17 cellular contexts compared by ENCODE assay signal in the genomic region with DNA sequence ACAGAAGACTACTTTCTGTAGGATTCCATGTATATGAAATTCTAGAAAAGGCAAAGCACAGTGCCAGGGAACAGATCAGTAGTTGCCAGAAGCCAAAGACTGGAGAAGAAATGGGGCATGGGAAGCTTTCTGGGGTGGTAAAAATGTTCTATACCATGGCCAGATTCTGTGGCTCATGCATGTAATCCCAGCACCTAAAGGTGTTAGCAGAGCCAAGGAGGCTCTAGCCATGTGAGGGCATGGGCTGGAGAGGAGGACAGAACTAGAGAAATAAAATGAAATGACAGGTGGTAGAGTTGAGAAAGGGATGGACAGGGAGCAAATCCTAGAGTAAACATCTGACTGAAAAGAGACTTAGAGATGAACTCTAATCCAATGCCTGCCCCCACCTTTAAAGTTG. TPM values are rescaled to one million over a fixed set of nuclear protein-coding genes. Genes with fewer than 3 reads are reported as not detected.
DNase-seq lines count a peak whose midpoint lies in the region; ATAC-seq and TF ChIP-seq lines count a peak whose summit lies in the region.
"Had no signal": no experiment of that assay in that cellular context is flagged by ENCODE, and none has a peak within 500 bp of the region (broad histone marks: within the 10 kb centered on the region; RNA-seq: fewer than 3 reads in every experiment).

No MANE protein-coding gene starts in this region.

- no peaks in the 10 kb centered on the region for H3K4me1 Mint-ChIP-seq in activated CD4-positive, alpha-beta T cell treated with anti-CD3 and anti-CD28 coated beads for 36 hours

- H3K27ac ChIP-seq in HCT116 (ENCODE audit: low read depth, low read length), result no peak overlapping the region
- H3K27ac ChIP-seq in SJSA1, result no peak overlapping the region
- H3K27ac ChIP-seq in esophagus squamous epithelium, result no peak overlapping the region
- H3K27ac ChIP-seq in trophoblast cell (ENCODE audit: low read depth, low read length), result no peak overlapping the region
- H3K27ac ChIP-seq: left ventricle myocardium inferior, ovary had no signal

- TF ChIP-seq CTCF in HCT116 (IDR thresholded peaks at IDR 0.05 in 2 of 3, conservative IDR thresholded peaks at IDR 0.05 in 1 of 3; ENCODE audit: borderline replicate concordance in 1 of 3, insufficient read depth in 1 of 3, low read depth in 2 of 3, low read length in 2 of 3) (no peak), esophagus squamous epithelium (IDR thresholded peaks at IDR 0.05) (no peak)

- H4K20me1 ChIP-seq in HCT116 (ENCODE audit: insufficient read depth), result no peaks in the 10 kb centered on the region

- H4K8ac ChIP-seq in trophoblast cell (ENCODE audit: low read depth, low read length), result no peak overlapping the region

- no peak for ATAC-seq in activated CD4-positive, alpha-beta T cell treated with anti-CD3 and anti-CD28 coated beads for 36 hours
- ATAC-seq in HCT116, result no peak
- ATAC-seq in GM21825 (IDR thresholded peaks at IDR 0.05; ENCODE audit: unreplicated experiment), result no peak

- peak overlapping the region; percentile 78 for H3K4me2 ChIP-seq in HCT116 (ENCODE audit: low read length)
- no peak overlapping the region for H3K4me2 ChIP-seq in trophoblast cell (ENCODE audit: low read length)

- H3K14ac ChIP-seq in trophoblast cell (ENCODE audit: low read length), result no peak overlapping the region

- peaks cover 16% of the 10 kb centered on the region for H3K27me3 Mint-ChIP-seq in activated CD4-positive, alpha-beta T cell treated with anti-CD3 and anti-CD28 coated beads for 36 hours

- H3K9ac ChIP-seq in HCT116 (ENCODE audit: low read length), result peak overlapping the region; percentile 59
- H3K9ac ChIP-seq in trophoblast cell (ENCODE audit: low read length), result no peak overlapping the region

- H3K79me2 ChIP-seq in HCT116 (ENCODE audit: insufficient read depth, low read length) (peaks cover 28% of the 10 kb centered on the region; the same call in 1 of the 2 replicates), trophoblast cell (ENCODE audit: control insufficient read depth, insufficient read depth, low read length, poor library complexity) (no peaks in the 10 kb centered on the region)

- no peaks in the 10 kb centered on the region for H3K36me3 Mint-ChIP-seq in activated CD4-positive, alpha-beta T cell treated with anti-CD3 and anti-CD28 coated beads for 36 hours (ENCODE audit: low read depth)
- H3K36me3 Mint-ChIP-seq: IgD-negative memory B cell, type B pancreatic cell had no signal

- TSS peak; percentile 76 for BruUV-seq in HCT116 (replicated peaks; lab: Mats Ljungman, UMichigan)

- intact Hi-C loops in activated CD4-positive, alpha-beta T cell treated with anti-CD3 and anti-CD28 coated beads for 36 hours (cut with DNase I, micrococcal nuclease), result loop anchor here (2.0 to 10.0 kb wide), 3 partner anchors 76 to 190 kb away; no protein-coding TSS in a partner anchor
- intact Hi-C loops in HCT116 (cut with micrococcal nuclease), result loop anchor here (2.0 to 10.0 kb wide), 3 partner anchors 74 to 1928 kb away; no protein-coding TSS in a partner anchor
- intact Hi-C loops in esophagus squamous epithelium (cut with DNase I), result no loop called here

- peak overlapping the region; percentile 82 for H2AFZ ChIP-seq in HCT116 (ENCODE audit: low read depth, low read length, poor library complexity, severe bottlenecking)
- no peak overlapping the region for H2AFZ ChIP-seq in trophoblast cell (ENCODE audit: insufficient read depth, low read length, poor library complexity)

- H3K79me1 ChIP-seq in trophoblast cell (ENCODE audit: low read length), result no peaks in the 10 kb centered on the region

- H3K4me1 ChIP-seq in HCT116 (ENCODE audit: control insufficient read depth in 1 of 2, insufficient read depth in 2 of 2, low read length in 2 of 2), result peaks cover 0 to 20% of the 10 kb centered on the region in 2 experiments; a peak in 2 of 4 replicates
- H3K4me1 ChIP-seq in SJSA1 (replicated peaks), result no peaks in the 10 kb centered on the region
- H3K4me1 ChIP-seq in esophagus squamous epithelium, result peaks cover 0 to 5% (median 0%) of the 10 kb centered on the region in 3 donors
- H3K4me1 ChIP-seq in trophoblast cell (ENCODE audit: control insufficient read depth in 1 of 2, insufficient read depth in 2 of 2, low read length in 2 of 2), result no peaks in the 10 kb centered on the region
- H3K4me1 ChIP-seq: left ventricle myocardium inferior had no signal

- H3K9me3 Mint-ChIP-seq in activated CD4-positive, alpha-beta T cell treated with anti-CD3 and anti-CD28 coated beads for 36 hours (ENCODE audit: low read depth), result no peaks in the 10 kb centered on the region
- H3K9me3 Mint-ChIP-seq: type B pancreatic cell had no signal

- H3K4ac ChIP-seq in trophoblast cell (ENCODE audit: low read depth, low read length), result no peak overlapping the region

- H3K36me3 ChIP-seq in HCT116 (ENCODE audit: control insufficient read depth in 1 of 2, insufficient read depth in 2 of 2, low read length in 2 of 2) (no peaks in the 10 kb centered on the region), SJSA1 (no peaks in the 10 kb centered on the region), esophagus squamous epithelium (no peaks in the 10 kb centered on the region), trophoblast cell (ENCODE audit: control insufficient read depth in 1 of 2, insufficient read depth in 2 of 2, low read length in 2 of 2) (no peaks in the 10 kb centered on the region)
- H3K36me3 ChIP-seq: left ventricle myocardium inferior, ovary had no signal

- RAD21 ChIA-PET in HCT116 (lab: Charles Lee; ENCODE audit: low non-redundant PET in 1 of 2, low total read pairs in 2 of 2, uncharacterized antibody in 2 of 2, unreplicated experiment in 2 of 2), result no interaction called here

- no peak for TF ChIP-seq RAD21 in HCT116 (IDR thresholded peaks at IDR 0.05; ENCODE audit: low read depth)

- H4K91ac ChIP-seq in trophoblast cell (ENCODE audit: low read depth, low read length), result no peak overlapping the region

- H2AK5ac ChIP-seq in trophoblast cell (ENCODE audit: low read length), result no peak overlapping the region

- H2BK12ac ChIP-seq in trophoblast cell (ENCODE audit: low read length), result no peak overlapping the region

- no peaks in the 10 kb centered on the region for H3K9me2 ChIP-seq in HCT116 (ENCODE audit: insufficient read depth)

- H2BK5ac ChIP-seq in trophoblast cell (ENCODE audit: low read depth, low read length, poor library complexity), result no peak overlapping the region

- POLR2A ChIA-PET in activated CD4-positive, alpha-beta T cell treated with anti-CD3 and anti-CD28 coated beads for 36 hours (lab: Charles Lee), result no interaction called here
- POLR2A ChIA-PET in HCT116 (lab: Charles Lee), result no interaction called here

- no peak overlapping the region for H4K12ac ChIP-seq in trophoblast cell (ENCODE audit: low read depth, low read length)

- TF ChIP-seq POLR2A in HCT116 (IDR thresholded peaks at IDR 0.05; ENCODE audit: borderline replicate concordance, extremely low read depth, insufficient read depth, insufficient read length) (no peak), esophagus squamous epithelium (IDR thresholded peaks at IDR 0.05) (no peak)

- no peak overlapping the region for H3K27ac Mint-ChIP-seq in activated CD4-positive, alpha-beta T cell treated with anti-CD3 and anti-CD28 coated beads for 36 hours
- H3K27ac Mint-ChIP-seq: IgD-negative memory B cell, type B pancreatic cell had no signal

- CTCF ChIA-PET in activated CD4-positive, alpha-beta T cell treated with anti-CD3 and anti-CD28 coated beads for 36 hours (lab: Charles Lee), result interaction anchor here (1.4 to 2.0 kb wide), 6 partner anchors 10 to 73 kb away, joined by 3 to 8 read pairs (median 7); no protein-coding TSS in a partner anchor
- CTCF ChIA-PET in HCT116 (lab: Charles Lee), result interaction anchor here (1.4 to 2.9 kb wide), 4 partner anchors 9 to 187 kb away, joined by 7 to 33 read pairs (median 12); no protein-coding TSS in a partner anchor

- peak overlapping the region; percentile 11 for H3K4me3 Mint-ChIP-seq in activated CD4-positive, alpha-beta T cell treated with anti-CD3 and anti-CD28 coated beads for 36 hours
- H3K4me3 Mint-ChIP-seq: type B pancreatic cell had no signal

- H3K4me3 ChIP-seq in HCT116 (replicated peaks in 1 of 2; ENCODE audit: low read depth in 1 of 2, low read length in 2 of 2) (peak overlapping the region; percentile 49 to 64), SJSA1 (peak overlapping the region; percentile 18), esophagus squamous epithelium (no peak overlapping the region), trophoblast cell (ENCODE audit: low read depth, low read length) (no peak overlapping the region)
- H3K4me3 ChIP-seq: left ventricle myocardium inferior, ovary had no signal

- H3K9me3 ChIP-seq in HCT116 (ENCODE audit: control insufficient read depth in 1 of 2, insufficient read depth in 1 of 2, low read depth in 1 of 2, low read length in 2 of 2) (no peaks in the 10 kb centered on the region), SJSA1 (replicated peaks) (no peaks in the 10 kb centered on the region), esophagus squamous epithelium (no peaks in the 10 kb centered on the region), trophoblast cell (ENCODE audit: insufficient read depth, low read depth, low read length) (no peaks in the 10 kb centered on the region)
- H3K9me3 ChIP-seq: ovary had no signal

- H3K18ac ChIP-seq in trophoblast cell (ENCODE audit: low read length), result no peak overlapping the region

- DNase-seq in activated CD4-positive, alpha-beta T cell treated with anti-CD3 and anti-CD28 coated beads for 36 hours, result no peak
- no peak for DNase-seq in activated CD4-positive, alpha-beta T cell treated with anti-CD3 and anti-CD28 coated beads for 48 hours
- DNase-seq in HCT116 (ENCODE audit: low read depth, low spot score) (no peak), SJSA1 (ENCODE audit: low read depth in 1 of 2, low spot score in 2 of 2) (no peak), islet precursor cell (peak; percentile 6), esophagus squamous epithelium (lab: John Stamatoyannopoulos, UW) (no peak), trophoblast cell (no peak)
- DNase-seq: central memory CD4-positive, alpha-beta T cell; effector memory CD4-positive, alpha-beta T cell; GDM1; left ventricle myocardium inferior; NCI-H1105 treated with DMSO at 0.1 percent for 48 hours; ovary; stimulated activated CD4-positive, alpha-beta T cell treated with anti-CD3 and anti-CD28 coated beads, Interleukin-4, amount 100 ng/mL, for 4 hours had no signal

- no peak overlapping the region for H2BK120ac ChIP-seq in trophoblast cell (ENCODE audit: insufficient read depth, low read length, poor library complexity)

- H3K23ac ChIP-seq in trophoblast cell (ENCODE audit: low read length), result no peak overlapping the region

- H3K27me3 ChIP-seq in HCT116 (ENCODE audit: insufficient read depth, low read length), result no peaks in the 10 kb centered on the region
- peaks cover 6% of the 10 kb centered on the region; the same call in 1 of the 2 replicates for H3K27me3 ChIP-seq in SJSA1 (replicated peaks)
- H3K27me3 ChIP-seq in esophagus squamous epithelium, result peaks cover 0 to 67% (median 0%) of the 10 kb centered on the region in 4 donors
- no peaks in the 10 kb centered on the region for H3K27me3 ChIP-seq in trophoblast cell (ENCODE audit: insufficient read depth, low read length)
- H3K27me3 ChIP-seq: ovary had no signal

RNA-seq across cellular contexts. Expression of a gene that starts 26.9 kb away (rescaled TPM):
- 10 to 100 TPM; 36.8 to 37.6 TPM for total RNA-seq in activated CD4-positive, alpha-beta T cell treated with anti-CD3 and anti-CD28 coated beads for 36 hours
- total RNA-seq in HCT116 (2021; ENCODE audit: unreplicated experiment), result 36.7 TPM
- 13.2 and 19.3 TPM in 2 replicates for polyA plus RNA-seq in HCT116 (2012)
- 9.5 and 24.2 TPM in 2 replicates for total RNA-seq in SJSA1 (2014; rRNA removed; shearing (Covaris generic))
- total RNA-seq in esophagus squamous epithelium, result 10 to 100 TPM; 10.2 to 20.1 (median 13.5) TPM
- 22.9 and 23.8 TPM in 2 replicates for polyA plus RNA-seq in trophoblast cell (2013)

Comparison
In these comparisons a context has a peak if more than half of its experiments do, and no peak if none do; other contexts are left out.
1. H3K4me3 ChIP-seq: peak in HCT116 (2 of 2) and SJSA1 (single experiment); none in esophagus squamous epithelium (0 of 4) and trophoblast cell (single experiment).